Comparison of ENCODE assay signal across 8 cellular contexts in genomic region chr11:126416542-126417090, GRCh38.
DNase-seq lines count a peak whose midpoint lies in the region; ATAC-seq, FAIRE-seq and TF ChIP-seq lines count a peak whose summit lies in the region.

No MANE protein-coding gene starts in this region.

- peak; percentile 93 for DNase-seq in GM13977 (ENCODE audit: low spot score)
- DNase-seq in NCI-H82 treated with DMSO at 0.1 percent for 48 hours (lab: John Stamatoyannopoulos, UW; ENCODE audit: unreplicated experiment): peak; percentile 33
- peak; percentile 74 for DNase-seq in activated naive CD4-positive, alpha-beta T cell treated with Interleukin-2 at 50 U/mL for 16 hours
- DNase-seq in frontal cortex (ENCODE audit: low spot score in 2 of 2): peak; percentile 88 to 91
- peak; percentile 86 for DNase-seq in occipital lobe (lab: John Stamatoyannopoulos, UW)
- DNase-seq in H54 (ENCODE audit: insufficient read length, low spot score): no peak

- peak; percentile 71 for ATAC-seq in HG02938 (IDR thresholded peaks at IDR 0.05; ENCODE audit: unreplicated experiment)

- TF ChIP-seq POLR2A in H54 (IDR thresholded peaks at IDR 0.05; ENCODE audit: low read depth, low read length): no peak

- no peaks in the 10 kb centered on the region for H3K27me3 ChIP-seq in stomach smooth muscle (ENCODE audit: control insufficient read depth in 1 of 2, insufficient read depth in 2 of 2, low read length in 2 of 2)

- in situ Hi-C loops in GM13977 (cut with MboI; ENCODE audit: low pct_unique_long_range_greater_than_20kb, low sequenced_read_pairs, unreplicated experiment): no loop called here

- peaks cover 44% of the 10 kb centered on the region for H3K4me1 ChIP-seq in stomach smooth muscle (ENCODE audit: control insufficient read depth, insufficient read depth, low read length)

- peak overlapping the region; percentile 45 to 70 for H3K4me3 ChIP-seq in stomach smooth muscle (ENCODE audit: low read length in 2 of 2)

- FAIRE-seq in frontal cortex (lab: Jason Lieb, UNC): no peak
- no peak for FAIRE-seq in H54 (lab: Jason Lieb, UNC)

- TF ChIP-seq CTCF in GM13977 (IDR thresholded peaks at IDR 0.05; ENCODE audit: extremely low read depth, insufficient read depth, missing control alignments): no peak

- peaks cover 2 to 4% of the 10 kb centered on the region in 2 donors for H3K36me3 ChIP-seq in stomach smooth muscle (ENCODE audit: control insufficient read depth in 2 of 2, insufficient read depth in 2 of 2, low read length in 2 of 2)

- no peaks in the 10 kb centered on the region for H3K9me3 ChIP-seq in stomach smooth muscle (ENCODE audit: control insufficient read depth in 2 of 2, low read length in 2 of 2)

- peak overlapping the region; percentile 59 to 60 for H3K9ac ChIP-seq in stomach smooth muscle (ENCODE audit: low read length in 2 of 2)

- peak overlapping the region; percentile 73 for H3K27ac ChIP-seq in stomach smooth muscle (ENCODE audit: low read length)
